In the genomic region with DNA sequence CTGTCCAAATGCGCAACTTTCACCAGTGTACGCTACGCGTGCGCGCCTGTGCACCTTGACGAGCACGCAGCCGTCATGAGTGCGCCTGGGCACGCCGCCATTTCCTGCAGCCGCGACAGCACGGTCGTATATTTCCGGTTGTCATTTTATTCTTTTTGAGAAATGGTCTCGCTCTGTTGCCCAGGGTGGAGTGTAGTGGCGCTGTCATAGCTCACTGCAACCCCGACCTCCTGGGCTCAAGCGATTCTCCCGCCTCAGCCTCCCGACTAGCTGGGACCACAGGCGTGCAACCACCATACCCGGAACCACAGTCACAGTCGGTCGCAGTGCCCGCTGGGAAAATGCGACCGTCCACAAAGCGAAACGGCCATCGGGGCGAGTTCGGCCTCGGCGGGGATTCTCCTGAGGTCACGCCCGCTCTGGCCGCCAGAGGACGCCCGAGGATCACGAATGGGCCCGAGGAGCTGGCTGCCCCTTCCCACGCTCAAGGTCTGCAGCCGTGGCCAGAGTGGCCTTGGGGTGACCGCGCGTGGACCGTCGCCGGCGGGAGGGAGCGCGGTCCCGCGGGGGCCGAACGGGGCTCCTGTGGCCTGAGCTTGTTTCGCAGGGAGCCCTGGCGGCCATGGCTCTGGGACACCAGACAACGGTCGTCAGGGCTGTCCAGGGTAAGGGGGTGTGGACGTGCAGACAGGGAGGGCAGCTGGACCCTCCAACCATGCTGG, we compare ENCODE assay signal across 8 cellular contexts. TPM values are rescaled to one million over a fixed set of nuclear protein-coding genes. Genes with fewer than 3 reads are reported as not detected.
DNase-seq lines count a peak whose midpoint lies in the region; ATAC-seq and TF ChIP-seq lines count a peak whose summit lies in the region.

No MANE protein-coding gene starts in this region.

- POLR2A ChIA-PET in PC-9 (lab: Charles Lee; ENCODE audit: unreplicated experiment): interaction anchor here (0.6 kb wide), 1 partner anchor 60 kb away, joined by 3 read pairs; no protein-coding TSS in a partner anchor

- peak; percentile 67 for DNase-seq in BE2C
- peak in 1 of 2 experiments; percentile 64 for DNase-seq in PC-9
- peak in 1 of 2 donors; percentile 14 for DNase-seq in foreskin keratinocyte

- H3K27me3 ChIP-seq in BE2C (no peaks in the 10 kb centered on the region), PC-9 (ENCODE audit: insufficient read depth, low read depth) (peaks cover 55% of the 10 kb centered on the region), foreskin keratinocyte (no peaks in the 10 kb centered on the region), neutrophil (no peaks in the 10 kb centered on the region), subcutaneous abdominal adipose tissue (ENCODE audit: control insufficient read depth in 5 of 5, insufficient read depth in 4 of 5, low read length in 5 of 5) (peaks cover 0 to 25% (median 16%) of the 10 kb centered on the region in 5 donors)

- no peaks in the 10 kb centered on the region for H4K20me1 ChIP-seq in PC-9 (ENCODE audit: insufficient read depth)

- H3K4me3 ChIP-seq in BE2C (ENCODE audit: low read depth, low read length) (peak overlapping the region; percentile 26), PC-9 (no peak overlapping the region), neutrophil (ENCODE audit: low read depth in 1 of 2, low read length in 1 of 2) (peak overlapping the region; percentile 50 to 53), subcutaneous abdominal adipose tissue (ENCODE audit: low read depth in 1 of 5, low read length in 5 of 5) (peak overlapping the region; percentile 19 to 62 (median 52))

- H3K9me2 ChIP-seq in PC-9 (ENCODE audit: insufficient read depth): no peaks in the 10 kb centered on the region

- H3K36me3 ChIP-seq in BE2C: no peaks in the 10 kb centered on the region
- H3K36me3 ChIP-seq in PC-9 (ENCODE audit: low read depth): no peaks in the 10 kb centered on the region
- H3K36me3 ChIP-seq in neutrophil: no peaks in the 10 kb centered on the region
- no peaks in the 10 kb centered on the region for H3K36me3 ChIP-seq in subcutaneous abdominal adipose tissue (ENCODE audit: control insufficient read depth in 5 of 5, insufficient read depth in 5 of 5, low read length in 5 of 5)

- BruUV-seq in PC-9 (replicated peaks; lab: Mats Ljungman, UMichigan): no TSS peak

- peak overlapping the region; percentile 64 for H3K4me2 ChIP-seq in PC-9

- no peaks in the 10 kb centered on the region for H3K36me3 Mint-ChIP-seq in activated T-helper 17 cell treated with anti-CD3 and anti-CD28 coated beads, Interleukin-2, amount 50 U/mL, for 72 hours (ENCODE audit: low read depth)

- H3K4me3 Mint-ChIP-seq in activated T-helper 17 cell treated with anti-CD3 and anti-CD28 coated beads, Interleukin-2, amount 50 U/mL, for 72 hours: peak overlapping the region; percentile 78

- intact Hi-C loops in PC-9 (cut with micrococcal nuclease; ENCODE audit: unreplicated experiment): loop anchor here (1.0 to 10.0 kb wide), 2 partner anchors 475 to 632 kb away; no protein-coding TSS in a partner anchor

- H3K27me3 Mint-ChIP-seq in activated T-helper 17 cell treated with anti-CD3 and anti-CD28 coated beads, Interleukin-2, amount 50 U/mL, for 72 hours: no peaks in the 10 kb centered on the region

- no peaks in the 10 kb centered on the region for H3F3A ChIP-seq in PC-9 (ENCODE audit: insufficient read depth, low read depth)

- peak; percentile 64 for TF ChIP-seq CTCF in BE2C (IDR thresholded peaks at IDR 0.05; ENCODE audit: low read depth, low read length)
- peak; percentile 93 for TF ChIP-seq CTCF in PC-9 (conservative IDR thresholded peaks at IDR 0.05)
- peak; percentile 80 for TF ChIP-seq CTCF in foreskin keratinocyte (conservative IDR thresholded peaks at IDR 0.05)
- TF ChIP-seq CTCF in neutrophil (IDR thresholded peaks at IDR 0.05): peak; percentile 82

- H3K4me1 ChIP-seq in BE2C (no peaks in the 10 kb centered on the region), PC-9 (replicated peaks; ENCODE audit: insufficient read depth) (no peaks in the 10 kb centered on the region), foreskin keratinocyte (no peaks in the 10 kb centered on the region), neutrophil (ENCODE audit: control insufficient read depth in 1 of 2, insufficient read depth in 1 of 2, low read depth in 1 of 2, low read length in 1 of 2) (peaks cover 6 to 8% of the 10 kb centered on the region in 2 experiments), subcutaneous abdominal adipose tissue (ENCODE audit: control insufficient read depth in 5 of 5, insufficient read depth in 5 of 5, low read length in 5 of 5) (peaks cover 0 to 9% (median 7%) of the 10 kb centered on the region in 5 donors)

- no peaks in the 10 kb centered on the region for H3K4me1 Mint-ChIP-seq in activated T-helper 17 cell treated with anti-CD3 and anti-CD28 coated beads, Interleukin-2, amount 50 U/mL, for 72 hours

- no peaks in the 10 kb centered on the region for H3K9me3 Mint-ChIP-seq in activated T-helper 17 cell treated with anti-CD3 and anti-CD28 coated beads, Interleukin-2, amount 50 U/mL, for 72 hours

- H3K27ac Mint-ChIP-seq in activated T-helper 17 cell treated with anti-CD3 and anti-CD28 coated beads, Interleukin-2, amount 50 U/mL, for 72 hours: peak overlapping the region; percentile 94

- H2AFZ ChIP-seq in PC-9: no peak overlapping the region; the same call in 1 of the 2 replicates

- H3K79me2 ChIP-seq in PC-9 (ENCODE audit: low read depth): no peaks in the 10 kb centered on the region

- H3K9ac ChIP-seq in subcutaneous abdominal adipose tissue (ENCODE audit: low read length in 5 of 5): peak overlapping the region in 2 of 5 donors; percentile 12 to 30

- ATAC-seq in GM19043 (IDR thresholded peaks at IDR 0.05; ENCODE audit: low read depth, unreplicated experiment) (peak; percentile 83), HG03565 (IDR thresholded peaks at IDR 0.05; ENCODE audit: unreplicated experiment) (peak; percentile 68), foreskin keratinocyte (peak; percentile 62)
- ATAC-seq in activated T-helper 17 cell treated with anti-CD3 and anti-CD28 coated beads, Interleukin-2, amount 50 U/mL, for 72 hours (replicated peaks): peak; percentile 81

- CTCF ChIA-PET in PC-9 (lab: Charles Lee): interaction anchor here (0.9 kb wide), 1 partner anchor 301 kb away, joined by 4 read pairs; the partner anchor contains the start of gene ZNF275

- H3K9me3 ChIP-seq in BE2C: no peaks in the 10 kb centered on the region
- no peaks in the 10 kb centered on the region for H3K9me3 ChIP-seq in PC-9 (ENCODE audit: insufficient read depth, low read depth)
- no peaks in the 10 kb centered on the region for H3K9me3 ChIP-seq in neutrophil
- peaks cover 0 to 2% (median 0%) of the 10 kb centered on the region in 5 donors for H3K9me3 ChIP-seq in subcutaneous abdominal adipose tissue (ENCODE audit: control insufficient read depth in 5 of 5, low read length in 5 of 5)

- no peak overlapping the region for H3K27ac ChIP-seq in PC-9
- H3K27ac ChIP-seq in foreskin keratinocyte: no peak overlapping the region
- peak overlapping the region; percentile 45 for H3K27ac ChIP-seq in neutrophil
- no peak overlapping the region for H3K27ac ChIP-seq in subcutaneous abdominal adipose tissue (ENCODE audit: low read depth, low read length)

RNA-seq across cellular contexts. Expression of gene PNMA3, which starts 23.7 kb away (rescaled TPM):
- 0.79 TPM for polyA plus RNA-seq in BE2C (2012; ENCODE audit: insufficient read depth, insufficient read length, low read depth)
- total RNA-seq in PC-9 (2021) (not detected in 2 replicates), foreskin keratinocyte (not detected in 2 replicates)
- total RNA-seq in activated T-helper 17 cell treated with anti-CD3 and anti-CD28 coated beads, Interleukin-2, amount 50 U/mL, for 72 hours: 1 to 10 TPM; 1.8 to 3.2 TPM
- 0.01 and 0.03 TPM in 2 replicates for polyA plus RNA-seq in foreskin keratinocyte

RNA-seq across cellular contexts. Expression of gene PNMA5, which starts 38.6 kb away (rescaled TPM):
- not detected for polyA plus RNA-seq in BE2C (2012; ENCODE audit: insufficient read depth, insufficient read length, low read depth)
- total RNA-seq in PC-9 (2021): not detected in 2 replicates
- total RNA-seq in activated T-helper 17 cell treated with anti-CD3 and anti-CD28 coated beads, Interleukin-2, amount 50 U/mL, for 72 hours: under 1 TPM; 0.13 to 0.17 TPM
- total RNA-seq in foreskin keratinocyte: not detected in 2 replicates
- not detected in 2 replicates for polyA plus RNA-seq in foreskin keratinocyte

RNA-seq across cellular contexts. Expression of gene PNMA6A, which starts 39.7 kb away (rescaled TPM):
- 8.5 TPM for polyA plus RNA-seq in BE2C (2012; ENCODE audit: insufficient read depth, insufficient read length, low read depth)
- total RNA-seq in PC-9 (2021) (not detected in 2 replicates), foreskin keratinocyte (0.32 and 0.75 TPM in 2 replicates)
- total RNA-seq in activated T-helper 17 cell treated with anti-CD3 and anti-CD28 coated beads, Interleukin-2, amount 50 U/mL, for 72 hours: under 1 TPM; 0.28 to 0.37 TPM
- polyA plus RNA-seq in foreskin keratinocyte: 0.37 and 0.64 TPM in 2 replicates
